Comparison of ENCODE assay signal across 8 cellular contexts in the genomic region with DNA sequence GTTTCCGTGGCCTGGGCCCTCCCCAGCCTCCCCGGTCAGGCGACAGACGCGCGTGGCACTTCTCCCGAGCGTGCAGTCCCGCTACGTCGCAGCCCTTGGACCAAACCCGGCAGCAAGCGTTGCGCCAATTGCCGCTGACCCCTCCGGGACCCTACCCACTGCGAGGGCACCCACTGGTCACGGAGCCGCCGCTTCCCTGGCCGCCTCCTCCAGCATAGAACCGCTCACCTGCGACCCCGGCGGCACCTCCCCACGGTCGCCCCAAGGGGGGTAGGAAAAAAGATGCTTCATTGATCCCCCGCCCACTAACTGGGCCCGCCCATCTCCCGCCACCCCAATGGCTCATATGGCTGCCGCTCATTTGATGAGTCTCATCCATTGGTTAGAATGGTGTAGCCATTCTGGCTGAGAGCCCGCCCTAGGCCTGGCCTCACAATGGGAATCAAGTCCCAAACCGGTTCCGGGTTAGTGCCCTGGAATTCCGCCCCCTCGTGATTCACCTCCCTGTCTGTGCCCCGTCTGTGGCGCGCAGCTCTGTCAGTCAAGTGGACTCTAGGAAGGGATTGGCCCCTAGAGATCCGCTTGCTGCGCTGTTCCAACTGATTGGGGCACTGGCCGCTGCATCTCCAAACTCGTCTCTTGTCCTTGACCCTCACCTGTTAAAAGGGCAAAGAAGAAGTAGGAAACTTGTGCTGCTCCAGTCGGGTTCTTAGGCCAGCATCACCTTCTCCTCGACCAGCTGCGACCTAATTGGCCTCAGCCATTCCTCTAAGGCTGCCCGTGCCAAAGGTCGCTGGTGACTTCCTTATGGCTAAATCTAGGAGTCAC. TPM values are rescaled to one million over a fixed set of nuclear protein-coding genes. Genes with fewer than 3 reads are reported as not detected.
DNase-seq lines count a peak whose midpoint lies in the region; ATAC-seq and TF ChIP-seq lines count a peak whose summit lies in the region.

A gene (minus strand): TSS at position 274 of the 828 bp plus-strand sequence. CDS start 11,323 bp downstream, outside the sequence.

- 0 out of 2 replicates have a peak, but pooled peaks cover 12% of the 10 kb centered on the region for H3K36me3 ChIP-seq in PC-9 (ENCODE audit: low read depth)

- no peak for TF ChIP-seq RAD21 in Ishikawa (IDR thresholded peaks at IDR 0.05; ENCODE audit: low read depth)

- no peaks in the 10 kb centered on the region for H3K9me2 ChIP-seq in PC-9 (ENCODE audit: insufficient read depth)

- no peaks in the 10 kb centered on the region; the same call in 1 of the 2 replicates for H3K9me3 ChIP-seq in PC-9 (ENCODE audit: insufficient read depth, low read depth)

- no peaks in the 10 kb centered on the region for H4K20me1 ChIP-seq in PC-9 (ENCODE audit: insufficient read depth)

- peak within 1 kb of the TSS; percentile 77 for H3K4me2 ChIP-seq in PC-9

- peaks cover 44% of the 10 kb centered on the region for H3K79me2 ChIP-seq in PC-9 (ENCODE audit: low read depth)

- intact Hi-C loops in PC-9 (cut with micrococcal nuclease; ENCODE audit: unreplicated experiment), result loop anchor here (2.0 kb wide), 1 partner anchor 55 kb away; a partner anchor contains a TSS

- TF ChIP-seq EP300 in Ishikawa (IDR thresholded peaks at IDR 0.05; ENCODE audit: borderline replicate concordance), result no peak

- CTCF ChIA-PET in PC-9 (lab: Charles Lee), result no interaction called here

- peak within 1 kb of the TSS; percentile 36; the same call in 1 of the 2 replicates for H3K27ac ChIP-seq in PC-9

- TF ChIP-seq CTCF in PC-9 (conservative IDR thresholded peaks at IDR 0.05) (no peak), epithelial cell of proximal tubule (conservative IDR thresholded peaks at IDR 0.05; ENCODE audit: low read depth, low read length) (no peak)

- peaks cover 30% of the 10 kb centered on the region for H3K4me1 ChIP-seq in PC-9 (replicated peaks; ENCODE audit: insufficient read depth)

- H3K4me3 ChIP-seq in PC-9 (peak within 1 kb of the TSS; percentile 86), epithelial cell of proximal tubule (ENCODE audit: low read depth, low read length) (peak within 1 kb of the TSS; percentile 87)

- ATAC-seq in GM21529 (IDR thresholded peaks at IDR 0.05; ENCODE audit: unreplicated experiment), result peak; percentile 98

- DNase-seq in DMS 273 (lab: John Stamatoyannopoulos, UW; ENCODE audit: unreplicated experiment) (peak; percentile 99), PC-9 (peak; percentile 97 to 100), epithelial cell of proximal tubule (ENCODE audit: low read depth) (peak; percentile 91), mucosa of gallbladder (ENCODE audit: low spot score) (peak; percentile 99)
- DNase-seq in activated T-cell treated with anti-CD3 and anti-CD28 coated beads, Interleukin-2, amount 50 U/mL, for 1 hour, result peak; percentile 98
- DNase-seq in stimulated activated CD8-positive, alpha-beta memory T cell treated with anti-CD3 and anti-CD28 coated beads, Interleukin-4, amount 100 ng/mL, for 4 hours (ENCODE audit: low read depth in 2 of 2, low spot score in 1 of 2), result peak; percentile 92 to 96

- peak within 1 kb of the TSS; percentile 95 for H2AFZ ChIP-seq in PC-9

- H3K27me3 ChIP-seq in PC-9 (ENCODE audit: insufficient read depth, low read depth), result no peaks in the 10 kb centered on the region

- BruUV-seq in PC-9 (replicated peaks; lab: Mats Ljungman, UMichigan), result no TSS peak

- no peaks in the 10 kb centered on the region for H3F3A ChIP-seq in PC-9 (ENCODE audit: insufficient read depth, low read depth)

- POLR2A ChIA-PET in PC-9 (lab: Charles Lee; ENCODE audit: unreplicated experiment), result interaction anchor here (0.8 kb wide), 1 partner anchor 1519 kb away, joined by 9 read pairs; no protein-coding TSS in a partner anchor

TF ChIP-seq in Ishikawa, 13 proteins besides CTCF, POLR2A, EP300 and RAD21:
- TF ChIP-seq CEBPB (IDR thresholded peaks at IDR 0.05) (no peak), CREB1 (IDR thresholded peaks at IDR 0.05; ENCODE audit: low read depth) (peak; percentile 60; the same call in 1 of the 2 replicates), YY1 (IDR thresholded peaks at IDR 0.05; ENCODE audit: low read depth) (0 out of 2 replicates have a peak, but pooled peaks have one; percentile 29), NFIC (IDR thresholded peaks at IDR 0.05) (no peak), TCF12 (IDR thresholded peaks at IDR 0.05; ENCODE audit: low read depth) (0 out of 2 replicates have a peak, but pooled peaks have one; percentile 41), TEAD4 (IDR thresholded peaks at IDR 0.05) (peak; percentile 88), TAF1 (IDR thresholded peaks at IDR 0.05; ENCODE audit: low read depth) (peak; percentile 8), ZBTB7A (IDR thresholded peaks at IDR 0.05; ENCODE audit: low read depth) (no peak)
- TF ChIP-seq, protein P1, sequence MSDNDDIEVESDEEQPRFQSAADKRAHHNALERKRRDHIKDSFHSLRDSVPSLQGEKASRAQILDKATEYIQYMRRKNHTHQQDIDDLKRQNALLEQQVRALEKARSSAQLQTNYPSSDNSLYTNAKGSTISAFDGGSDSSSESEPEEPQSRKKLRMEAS (IDR thresholded peaks at IDR 0.05), result 0 out of 2 replicates have a peak, but pooled peaks have one; percentile 16
- TF ChIP-seq, protein P2, sequence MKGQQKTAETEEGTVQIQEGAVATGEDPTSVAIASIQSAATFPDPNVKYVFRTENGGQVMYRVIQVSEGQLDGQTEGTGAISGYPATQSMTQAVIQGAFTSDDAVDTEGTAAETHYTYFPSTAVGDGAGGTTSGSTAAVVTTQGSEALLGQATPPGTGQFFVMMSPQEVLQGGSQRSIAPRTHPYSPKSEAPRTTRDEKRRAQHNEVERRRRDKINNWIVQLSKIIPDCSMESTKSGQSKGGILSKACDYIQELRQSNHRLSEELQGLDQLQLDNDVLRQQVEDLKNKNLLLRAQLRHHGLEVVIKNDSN (IDR thresholded peaks at IDR 0.05), result peak; percentile 60
- TF ChIP-seq, protein P3, sequence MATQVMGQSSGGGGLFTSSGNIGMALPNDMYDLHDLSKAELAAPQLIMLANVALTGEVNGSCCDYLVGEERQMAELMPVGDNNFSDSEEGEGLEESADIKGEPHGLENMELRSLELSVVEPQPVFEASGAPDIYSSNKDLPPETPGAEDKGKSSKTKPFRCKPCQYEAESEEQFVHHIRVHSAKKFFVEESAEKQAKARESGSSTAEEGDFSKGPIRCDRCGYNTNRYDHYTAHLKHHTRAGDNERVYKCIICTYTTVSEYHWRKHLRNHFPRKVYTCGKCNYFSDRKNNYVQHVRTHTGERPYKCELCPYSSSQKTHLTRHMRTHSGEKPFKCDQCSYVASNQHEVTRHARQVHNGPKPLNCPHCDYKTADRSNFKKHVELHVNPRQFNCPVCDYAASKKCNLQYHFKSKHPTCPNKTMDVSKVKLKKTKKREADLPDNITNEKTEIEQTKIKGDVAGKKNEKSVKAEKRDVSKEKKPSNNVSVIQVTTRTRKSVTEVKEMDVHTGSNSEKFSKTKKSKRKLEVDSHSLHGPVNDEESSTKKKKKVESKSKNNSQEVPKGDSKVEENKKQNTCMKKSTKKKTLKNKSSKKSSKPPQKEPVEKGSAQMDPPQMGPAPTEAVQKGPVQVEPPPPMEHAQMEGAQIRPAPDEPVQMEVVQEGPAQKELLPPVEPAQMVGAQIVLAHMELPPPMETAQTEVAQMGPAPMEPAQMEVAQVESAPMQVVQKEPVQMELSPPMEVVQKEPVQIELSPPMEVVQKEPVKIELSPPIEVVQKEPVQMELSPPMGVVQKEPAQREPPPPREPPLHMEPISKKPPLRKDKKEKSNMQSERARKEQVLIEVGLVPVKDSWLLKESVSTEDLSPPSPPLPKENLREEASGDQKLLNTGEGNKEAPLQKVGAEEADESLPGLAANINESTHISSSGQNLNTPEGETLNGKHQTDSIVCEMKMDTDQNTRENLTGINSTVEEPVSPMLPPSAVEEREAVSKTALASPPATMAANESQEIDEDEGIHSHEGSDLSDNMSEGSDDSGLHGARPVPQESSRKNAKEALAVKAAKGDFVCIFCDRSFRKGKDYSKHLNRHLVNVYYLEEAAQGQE (IDR thresholded peaks at IDR 0.05; ENCODE audit: low read depth), result no peak

RNA-seq across cellular contexts. Expression of the gene that starts here (rescaled TPM):
- total RNA-seq in PC-9 (2021), result 11.0 and 13.6 TPM in 2 replicates
- total RNA-seq in epithelial cell of proximal tubule, result 14.9 and 24.4 TPM in 2 replicates
- 14.6 TPM for total RNA-seq in mucosa of gallbladder

Comparison
In these comparisons a context has a peak if more than half of its experiments do, and no peak if none do; other contexts are left out.
1. Peak in every context shown above with its lines: DNase-seq, ATAC-seq, H3K4me3 ChIP-seq and H3K27ac ChIP-seq.